In genomic region chr3:155870945-155871745, GRCh38 we compare ENCODE assay signal across 8 cellular contexts. TPM values are rescaled to one million over a fixed set of nuclear protein-coding genes. Genes with fewer than 3 reads are reported as not detected.
DNase-seq lines count a peak whose midpoint lies in the region; ATAC-seq, FAIRE-seq and TF ChIP-seq lines count a peak whose summit lies in the region.

No MANE protein-coding gene starts in this region.

- WGBS in pancreas, 2 donors, result 0 to 1% methylated on average over 69 to 85 of the region's 85 CpGs
- under 1% methylated on average over 85 of the region's 85 CpGs for WGBS in urinary bladder

- H3K36me3 Mint-ChIP-seq in activated naive CD4-positive, alpha-beta T cell treated with anti-CD3 and anti-CD28 coated beads, Interleukin-2, amount 10 ng/mL, durations not matched to agents 7 days and 5 days, result peaks cover 7% of the 10 kb centered on the region

- peak; percentile 60 for DNase-seq in AG20443 (ENCODE audit: low spot score)
- peak; percentile 69 for DNase-seq in RPMI8226
- DNase-seq in activated naive CD4-positive, alpha-beta T cell treated with anti-CD3 and anti-CD28 coated beads, Interleukin-2, amount 10 ng/mL, durations not matched to agents 7 days and 5 days, result peak; percentile 73
- peak; percentile 49 for DNase-seq in glomerular visceral epithelial cell (ENCODE audit: extremely low spot score)
- DNase-seq in pancreas, result peak; percentile 34 to 84 (median 64)

- H3K27ac ChIP-seq in pancreas, result peak overlapping the region; percentile 88 to 96 (median 96)
- peak overlapping the region; percentile 95 for H3K27ac ChIP-seq in urinary bladder (ENCODE audit: low read depth)

- H3K27me3 Mint-ChIP-seq in activated naive CD4-positive, alpha-beta T cell treated with anti-CD3 and anti-CD28 coated beads, Interleukin-2, amount 10 ng/mL, durations not matched to agents 7 days and 5 days, result no peaks in the 10 kb centered on the region

- H3K36me3 ChIP-seq in pancreas, result no peaks in the 10 kb centered on the region
- H3K36me3 ChIP-seq in urinary bladder (ENCODE audit: insufficient read depth), result no peaks in the 10 kb centered on the region

- H3K9me3 ChIP-seq in pancreas, result no peaks in the 10 kb centered on the region

- peak overlapping the region; percentile 92 for H3K27ac Mint-ChIP-seq in activated naive CD4-positive, alpha-beta T cell treated with anti-CD3 and anti-CD28 coated beads, Interleukin-2, amount 10 ng/mL, durations not matched to agents 7 days and 5 days

- intact Hi-C loops in pancreas (cut with DNase I), result no loop called here

- H3K4me3 ChIP-seq in pancreas, result peak overlapping the region; percentile 87 to 100 (median 92)
- peak overlapping the region; percentile 99 for H3K4me3 ChIP-seq in urinary bladder (ENCODE audit: low read depth, low read length)

- H3K27me3 ChIP-seq in pancreas, result no peaks in the 10 kb centered on the region

- H3K4me1 ChIP-seq in pancreas (peaks cover 8 to 22% (median 12%) of the 10 kb centered on the region in 3 donors), urinary bladder (ENCODE audit: insufficient read depth) (no peaks in the 10 kb centered on the region)

- CTCF ChIA-PET in activated naive CD4-positive, alpha-beta T cell treated with anti-CD3 and anti-CD28 coated beads, Interleukin-2, amount 10 ng/mL, durations not matched to agents 7 days and 5 days (lab: Charles Lee), result interaction anchor here (1.0 to 4.4 kb wide), 2 partner anchors 19 to 65 kb away, joined by 3 to 39 read pairs; partner anchors contain the start of gene C3orf33

- no peak for FAIRE-seq in pancreas (lab: Jason Lieb, UNC)

- no peaks in the 10 kb centered on the region for H3K9me3 Mint-ChIP-seq in activated naive CD4-positive, alpha-beta T cell treated with anti-CD3 and anti-CD28 coated beads, Interleukin-2, amount 10 ng/mL, durations not matched to agents 7 days and 5 days

- peak overlapping the region; percentile 96 for H3K4me3 Mint-ChIP-seq in activated naive CD4-positive, alpha-beta T cell treated with anti-CD3 and anti-CD28 coated beads, Interleukin-2, amount 10 ng/mL, durations not matched to agents 7 days and 5 days

- no peak for TF ChIP-seq CTCF in pancreas (IDR thresholded peaks at IDR 0.05)

- peaks cover 33% of the 10 kb centered on the region for H3K4me1 Mint-ChIP-seq in activated naive CD4-positive, alpha-beta T cell treated with anti-CD3 and anti-CD28 coated beads, Interleukin-2, amount 10 ng/mL, durations not matched to agents 7 days and 5 days

- peak; percentile 20 for ATAC-seq in GM18870 (IDR thresholded peaks at IDR 0.05; ENCODE audit: unreplicated experiment)
- peak; percentile 25 for ATAC-seq in HG03108 (IDR thresholded peaks at IDR 0.05; ENCODE audit: unreplicated experiment)
- ATAC-seq in pancreas, result peak; percentile 39 to 56 (median 52)

RNA-seq across cellular contexts. Expression of gene GMPS, which starts 0.7 kb away (rescaled TPM):
- 10 to 100 TPM; 29.3 to 38.7 (median 31.0) TPM for total RNA-seq in pancreas
- 10 to 100 TPM in 1 of 2 donors, 1 to 10 TPM in 1; 8.0 to 12.6 TPM for polyA plus RNA-seq in pancreas
- total RNA-seq in urinary bladder, result 35.9 TPM
- 21.7 TPM for polyA plus RNA-seq in urinary bladder

RNA-seq across cellular contexts. Expression of gene SLC33A1, which starts 16.9 kb away (rescaled TPM):
- total RNA-seq in pancreas (10 to 100 TPM; 30.2 to 39.1 (median 35.6) TPM), urinary bladder (35.3 TPM)
- polyA plus RNA-seq in pancreas (10 to 100 TPM; 10.1 to 22.2 TPM), urinary bladder (14.2 TPM)

Comparison
In these comparisons a context has a peak if more than half of its experiments do, and no peak if none do; other contexts are left out.
1. Peak in every context shown above with its lines: DNase-seq, ATAC-seq, H3K4me3 ChIP-seq and H3K27ac ChIP-seq.